ENCODE assay signal across 8 cellular contexts in the genomic region with DNA sequence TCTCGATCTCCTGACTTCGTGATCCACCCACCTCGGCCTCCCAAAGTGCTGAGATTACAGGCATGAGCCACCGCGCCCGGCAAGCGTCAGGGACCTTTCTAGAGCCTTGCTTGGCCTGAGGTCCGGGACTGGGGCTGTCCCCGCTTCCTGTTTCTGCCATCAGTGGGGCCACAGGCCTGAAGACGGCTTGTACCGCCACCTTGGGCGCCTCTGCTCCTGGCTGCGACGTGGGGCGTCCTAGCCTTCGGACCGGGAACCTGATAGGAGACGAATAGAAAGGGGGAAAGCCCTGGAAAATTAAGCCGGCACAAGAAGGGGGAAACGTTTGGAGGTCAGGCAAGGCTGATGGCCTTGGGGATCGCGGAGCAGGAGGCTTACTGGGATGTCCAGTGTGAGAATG. TPM values are rescaled to one million over a fixed set of nuclear protein-coding genes. Genes with fewer than 3 reads are reported as not detected.
A peak's percentile ranks its signal among the peaks of the same experiment; 100 is the strongest.
DNase-seq lines count a peak whose midpoint lies in the region; ATAC-seq, FAIRE-seq and TF ChIP-seq lines count a peak whose summit lies in the region.

No MANE protein-coding gene starts in this region.

- H3K27ac ChIP-seq in HUES6 (ENCODE audit: low read depth, low read length) (no peak overlapping the region), stomach (peak overlapping the region in 4 of 5 donors; percentile 78 to 89 (median 88))

- no peak for FAIRE-seq in GM12892 (lab: Jason Lieb, UNC)

- H3K4me1 ChIP-seq in HUES6 (ENCODE audit: control insufficient read depth, insufficient read depth, low read length) (no peaks in the 10 kb centered on the region), stomach (peaks cover 13 to 27% (median 22%) of the 10 kb centered on the region in 4 donors)

- peak overlapping the region; percentile 84 for H3K4me3 Mint-ChIP-seq in activated T-helper 17 cell treated with anti-CD3 and anti-CD28 coated beads, Interleukin-2, amount 50 U/mL, for 72 hours
- peak overlapping the region; percentile 90 to 95 (median 91) for H3K4me3 Mint-ChIP-seq in immature natural killer cell

- H3K27me3 Mint-ChIP-seq in activated T-helper 17 cell treated with anti-CD3 and anti-CD28 coated beads, Interleukin-2, amount 50 U/mL, for 72 hours: no peaks in the 10 kb centered on the region
- H3K27me3 Mint-ChIP-seq in immature natural killer cell (ENCODE audit: low read depth in 3 of 3): peaks cover 10 to 16% (median 11%) of the 10 kb centered on the region in 3 donors

- H3K4me3 ChIP-seq in HUES6 (ENCODE audit: low read depth, low read length) (peak overlapping the region; percentile 70), stomach (peak overlapping the region; percentile 63 to 85 (median 71))

- no peaks in the 10 kb centered on the region for H3K9me3 Mint-ChIP-seq in activated T-helper 17 cell treated with anti-CD3 and anti-CD28 coated beads, Interleukin-2, amount 50 U/mL, for 72 hours
- H3K9me3 Mint-ChIP-seq in immature natural killer cell: no peaks in the 10 kb centered on the region

- peak; percentile 1 for ATAC-seq in activated T-helper 17 cell treated with anti-CD3 and anti-CD28 coated beads, Interleukin-2, amount 50 U/mL, for 72 hours (replicated peaks)
- ATAC-seq in GM19351 (IDR thresholded peaks at IDR 0.05; ENCODE audit: unreplicated experiment): no peak

- no peak overlapping the region for H3K9ac ChIP-seq in HUES6 (ENCODE audit: low read length)

- peak overlapping the region; percentile 90 for H3K27ac Mint-ChIP-seq in activated T-helper 17 cell treated with anti-CD3 and anti-CD28 coated beads, Interleukin-2, amount 50 U/mL, for 72 hours
- H3K27ac Mint-ChIP-seq in immature natural killer cell: peak overlapping the region; percentile 88 to 94 (median 90)

- H3K4me1 Mint-ChIP-seq in activated T-helper 17 cell treated with anti-CD3 and anti-CD28 coated beads, Interleukin-2, amount 50 U/mL, for 72 hours: peaks cover 11% of the 10 kb centered on the region
- peaks cover 30 to 33% of the 10 kb centered on the region in 2 donors for H3K4me1 Mint-ChIP-seq in immature natural killer cell

- H3K9me3 ChIP-seq in HUES6 (ENCODE audit: control insufficient read depth, insufficient read depth, low read depth, low read length) (no peaks in the 10 kb centered on the region), stomach (no peaks in the 10 kb centered on the region)

- H3K36me3 ChIP-seq in HUES6 (ENCODE audit: control insufficient read depth, insufficient read depth, low read length): no peaks in the 10 kb centered on the region
- H3K36me3 ChIP-seq in stomach: no peaks in the 10 kb centered on the region

- intact Hi-C loops in stomach (cut with DNase I; ENCODE audit: low total_unique reads): loop anchor here (5.0 kb wide), 1 partner anchor 510 kb away; no protein-coding TSS in a partner anchor

- no peak for TF ChIP-seq CTCF in stomach (IDR thresholded peaks at IDR 0.05)

- 38 to 56% (median 45%) methylated on average over 17 to 22 of the region's 22 CpGs for WGBS in stomach, 5 donors

- no peak for DNase-seq in immature natural killer cell
- no peak for DNase-seq in stomach
- DNase-seq in NAMALWA (ENCODE audit: low spot score): no peak
- no peak for DNase-seq in GM12892 (ENCODE audit: insufficient read length)
- DNase-seq in DMS53 treated with DMSO at 0.1 percent for 48 hours (lab: John Stamatoyannopoulos, UW; ENCODE audit: unreplicated experiment): no peak

- TF ChIP-seq POLR2A in stomach (IDR thresholded peaks at IDR 0.05): no peak
- TF ChIP-seq POLR2A in GM12892 (IDR thresholded peaks at IDR 0.05; ENCODE audit: low read depth, low read length): no peak

- TF ChIP-seq EP300 in stomach (IDR thresholded peaks at IDR 0.05): no peak

- H3K36me3 Mint-ChIP-seq in activated T-helper 17 cell treated with anti-CD3 and anti-CD28 coated beads, Interleukin-2, amount 50 U/mL, for 72 hours (ENCODE audit: low read depth): peaks cover 11% of the 10 kb centered on the region
- no peaks in the 10 kb centered on the region for H3K36me3 Mint-ChIP-seq in immature natural killer cell

- H3K27me3 ChIP-seq in HUES6 (ENCODE audit: control insufficient read depth, insufficient read depth, low read length) (peaks cover 5% of the 10 kb centered on the region; the same call in 1 of the 2 replicates), stomach (no peaks in the 10 kb centered on the region)

RNA-seq across cellular contexts. Expression of gene RNF6, which starts 35.1 kb away (rescaled TPM):
- 10 to 100 TPM; 34.3 to 38.9 TPM for total RNA-seq in activated T-helper 17 cell treated with anti-CD3 and anti-CD28 coated beads, Interleukin-2, amount 50 U/mL, for 72 hours
- polyA plus RNA-seq in immature natural killer cell (10 to 100 TPM; 23.0 to 53.1 (median 31.2) TPM), stomach (10 to 100 TPM in 1 of 3 donors, 1 to 10 TPM in 2; 7.8 to 16.0 (median 9.2) TPM)
- 10 to 100 TPM in 4 of 5 donors, 1 to 10 TPM in 1; 5.2 to 27.7 (median 25.1) TPM for total RNA-seq in stomach
- 32.6 TPM for polyA plus RNA-seq in GM12892 (2012; ENCODE audit: missing spikeins)
